Comparison of ENCODE assay signal across 9 cellular contexts in genomic region chr15:58369261-58369699, GRCh38.
DNase-seq lines count a peak whose midpoint lies in the region; ATAC-seq and TF ChIP-seq lines count a peak whose summit lies in the region.
"Had no signal": no experiment of that assay in that cellular context is flagged by ENCODE, and none has a peak within 500 bp of the region (broad histone marks: within the 10 kb centered on the region; RNA-seq: fewer than 3 reads in every experiment).

No MANE protein-coding gene starts in this region.

- H3K36me3 ChIP-seq in hepatocyte (replicated peaks; ENCODE audit: insufficient read depth, low read depth) (no peaks in the 10 kb centered on the region), transverse colon (no peaks in the 10 kb centered on the region)

- peak overlapping the region; percentile 17 for H3K4me3 ChIP-seq in AG09309 (ENCODE audit: control insufficient read depth, low read depth, low read length)
- H3K4me3 ChIP-seq in hepatocyte = no peak overlapping the region
- no peak overlapping the region for H3K4me3 ChIP-seq in transverse colon

- H4K20me1 ChIP-seq in hepatocyte (ENCODE audit: insufficient read depth, poor library complexity, severe bottlenecking) = no peaks in the 10 kb centered on the region

- peak; percentile 70 for ATAC-seq in GM19351 (IDR thresholded peaks at IDR 0.05; ENCODE audit: unreplicated experiment)
- ATAC-seq in activated T-helper 17 cell treated with anti-CD3 and anti-CD28 coated beads, Interleukin-2, amount 50 U/mL, for 72 hours (replicated peaks) = peak; percentile 21
- ATAC-seq in left colon = peak; percentile 53

- WGBS in hepatocyte (ENCODE audit: low lambda C conversion rate, missing lambda C conversion rate) = 74% methylated on average over 5 of the region's 5 CpGs
- 48 to 70% methylated on average over 2 to 5 of the region's 5 CpGs for WGBS in transverse colon (ENCODE audit: low coverage in 1 of 2), 2 donors

- H3K27ac ChIP-seq in hepatocyte (no peak overlapping the region), transverse colon (no peak overlapping the region)

- in situ Hi-C loops in transverse colon (cut with MboI; ENCODE audit: low pct_ligation_motif_present in 1 of 4, low pct_unique_long_range_greater_than_20kb in 1 of 4, low sequenced_read_pairs in 3 of 4) = no loop called here

- no peaks in the 10 kb centered on the region for H3K4me1 ChIP-seq in hepatocyte (ENCODE audit: insufficient read depth)
- no peaks in the 10 kb centered on the region for H3K4me1 ChIP-seq in transverse colon

- TF ChIP-seq CTCF in AG09309 (IDR thresholded peaks at IDR 0.05; ENCODE audit: control insufficient read depth, insufficient read depth, low read depth, low read length, missing control alignments) (peak; percentile 3), hepatocyte (IDR thresholded peaks at IDR 0.05; ENCODE audit: poor library complexity) (no peak), transverse colon (IDR thresholded peaks at IDR 0.05) (no peak)

- TF ChIP-seq EP300 in transverse colon (IDR thresholded peaks at IDR 0.05; ENCODE audit: low read depth) = no peak

- no peaks in the 10 kb centered on the region for H3K79me2 ChIP-seq in hepatocyte

- peak; percentile 82 for DNase-seq in AG09309 (ENCODE audit: low read depth)
- DNase-seq in left colon = no peak
- DNase-seq in stimulated activated CD4-positive, alpha-beta T cell treated with anti-CD3 and anti-CD28 coated beads, Interleukin-4, amount 100 ng/mL, for 24 hours = no peak
- no peak for DNase-seq in NCI-H1694 (lab: John Stamatoyannopoulos, UW)
- DNase-seq in hepatocyte (ENCODE audit: low spot score) = no peak
- no peak for DNase-seq in transverse colon
- DNase-seq: SHP77 had no signal

- no peaks in the 10 kb centered on the region for H3K9me2 ChIP-seq in hepatocyte (replicated peaks; ENCODE audit: insufficient read depth)

- H2AFZ ChIP-seq in hepatocyte = no peak overlapping the region

- TF ChIP-seq POLR2A in transverse colon (IDR thresholded peaks at IDR 0.05) = no peak

- no peaks in the 10 kb centered on the region for H3K27me3 ChIP-seq in hepatocyte
- no peaks in the 10 kb centered on the region for H3K27me3 ChIP-seq in transverse colon

- H3K9me3 Mint-ChIP-seq in activated T-helper 17 cell treated with anti-CD3 and anti-CD28 coated beads, Interleukin-2, amount 50 U/mL, for 72 hours = no peaks in the 10 kb centered on the region

- no peak overlapping the region for H3K4me2 ChIP-seq in hepatocyte

- H3K4me1 Mint-ChIP-seq in activated T-helper 17 cell treated with anti-CD3 and anti-CD28 coated beads, Interleukin-2, amount 50 U/mL, for 72 hours = peaks cover 8% of the 10 kb centered on the region

- H3K36me3 Mint-ChIP-seq in activated T-helper 17 cell treated with anti-CD3 and anti-CD28 coated beads, Interleukin-2, amount 50 U/mL, for 72 hours (ENCODE audit: low read depth) = no peaks in the 10 kb centered on the region

- H3K9me3 ChIP-seq in hepatocyte (ENCODE audit: low read depth) = peaks cover 6% of the 10 kb centered on the region
- H3K9me3 ChIP-seq in transverse colon = peaks cover 3 to 8% of the 10 kb centered on the region in 2 donors

- peak overlapping the region; percentile 9 for H3K27ac Mint-ChIP-seq in activated T-helper 17 cell treated with anti-CD3 and anti-CD28 coated beads, Interleukin-2, amount 50 U/mL, for 72 hours

- H3K4me3 Mint-ChIP-seq in activated T-helper 17 cell treated with anti-CD3 and anti-CD28 coated beads, Interleukin-2, amount 50 U/mL, for 72 hours = peak overlapping the region; percentile 47

- no peaks in the 10 kb centered on the region for H3K27me3 Mint-ChIP-seq in activated T-helper 17 cell treated with anti-CD3 and anti-CD28 coated beads, Interleukin-2, amount 50 U/mL, for 72 hours

- intact Hi-C loops in left colon (cut with DNase I, micrococcal nuclease) (no loop called here), transverse colon (cut with DNase I; ENCODE audit: low total_unique reads) (no loop called here)
